In genomic region chr15:32029862-32030781, GRCh38 we compare ENCODE assay signal across 8 cellular contexts. TPM values are rescaled to one million over a fixed set of nuclear protein-coding genes. Genes with fewer than 3 reads are reported as not detected.
DNase-seq lines count a peak whose midpoint lies in the region; ATAC-seq and TF ChIP-seq lines count a peak whose summit lies in the region.

TSS of gene CHRNA7 (plus strand) at chr15:32030515. CDS start at chr15:32030595, 80 bp downstream.

- no peaks in the 10 kb centered on the region for H3K36me3 Mint-ChIP-seq in nephron progenitor cell (ENCODE audit: low read depth)

- H3K4me1 ChIP-seq in foreskin keratinocyte = no peaks in the 10 kb centered on the region

- no peak within 1 kb of the TSS for H3K27ac ChIP-seq in foreskin keratinocyte

- peak; percentile 77 for ATAC-seq in GM21381 (IDR thresholded peaks at IDR 0.05; ENCODE audit: unreplicated experiment)
- ATAC-seq in foreskin keratinocyte = peak; percentile 94
- ATAC-seq in GM21528 (IDR thresholded peaks at IDR 0.05; ENCODE audit: low FRiP score, unreplicated experiment) = no peak

- H3K27me3 ChIP-seq in foreskin keratinocyte = peaks cover 48% of the 10 kb centered on the region

- peaks cover 38% of the 10 kb centered on the region for H3K4me1 Mint-ChIP-seq in nephron progenitor cell

- H3K27ac Mint-ChIP-seq in nephron progenitor cell = no peak within 1 kb of the TSS

- H3K9me3 Mint-ChIP-seq in nephron progenitor cell = no peaks in the 10 kb centered on the region

- peak; percentile 30 for TF ChIP-seq CTCF in foreskin keratinocyte (conservative IDR thresholded peaks at IDR 0.05)
- no peak for TF ChIP-seq CTCF in nephron progenitor cell (IDR thresholded peaks at IDR 0.05)

- H3K27me3 Mint-ChIP-seq in nephron progenitor cell (ENCODE audit: low read depth, poor library complexity) = peaks cover 33% of the 10 kb centered on the region

- peak; percentile 84 for DNase-seq in DMS53 (lab: John Stamatoyannopoulos, UW)
- peak; percentile 9 for DNase-seq in MV-4-11 (lab: John Stamatoyannopoulos, UW)
- DNase-seq in activated CD4-positive, alpha-beta T cell treated with anti-CD3 and anti-CD28 coated beads, Interleukin-2, amount 50 U/mL, for 48 hours = peak; percentile 25 to 35
- DNase-seq in foreskin keratinocyte = peak in 1 of 2 donors; percentile 27
- DNase-seq in nephron progenitor cell = peak; percentile 81
- no peak for DNase-seq in mesenteric fat pad (ENCODE audit: low spot score)

- peak within 1 kb of the TSS; percentile 89 for H3K4me3 Mint-ChIP-seq in nephron progenitor cell

RNA-seq across cellular contexts. Expression of gene CHRNA7, which starts in this region (rescaled TPM):
- total RNA-seq in foreskin keratinocyte = 0.48 and 0.53 TPM in 2 replicates
- polyA plus RNA-seq in foreskin keratinocyte = 0.22 and 0.38 TPM in 2 replicates
- 2.0 TPM for total RNA-seq in mesenteric fat pad

Comparison
In these comparisons a context has a peak if more than half of its experiments do, and no peak if none do; other contexts are left out.
1. Peak in ATAC-seq in foreskin keratinocyte; RNA of the gene not detected or under 1 TPM.